ENCODE assay signal across 11 cellular contexts in genomic region chr1:119080586-119080985, GRCh38. TPM values are rescaled to one million over a fixed set of nuclear protein-coding genes. Genes with fewer than 3 reads are reported as not detected.
A peak's percentile ranks its signal among the peaks of the same experiment; 100 is the strongest.
DNase-seq lines count a peak whose midpoint lies in the region; TF ChIP-seq lines count a peak whose summit lies in the region.
"Had no signal": no experiment of that assay in that cellular context is flagged by ENCODE, and none has a peak within 500 bp of the region (broad histone marks: within the 10 kb centered on the region; RNA-seq: fewer than 3 reads in every experiment).

No MANE protein-coding gene starts in this region.

- H3K9me3 ChIP-seq in fibroblast of lung (ENCODE audit: control insufficient read depth, insufficient read depth, low read depth, low read length), result no peaks in the 10 kb centered on the region
- H3K9me3 ChIP-seq in ovary, result no peaks in the 10 kb centered on the region

- DNase-seq in ELF-1 (ENCODE audit: low read depth, low spot score) (peak; percentile 82), RPMI8226 (peak; percentile 44), fibroblast of lung (ENCODE audit: low read depth in 2 of 2) (peak; percentile 87 to 98), ovary (peak in 4 of 5 donors; percentile 23 to 47 (median 38)), CD14-positive monocyte (ENCODE audit: low spot score) (no peak), NCI-H187 treated with DMSO at 0.1 percent for 48 hours (lab: John Stamatoyannopoulos, UW) (no peak)
- no peak for DNase-seq in activated naive CD4-positive, alpha-beta T cell treated with anti-CD3 and anti-CD28 coated beads, Interleukin-2, amount 10 ng/mL, durations not matched to agents 7 days and 5 days
- no peak for DNase-seq in activated CD4-positive, alpha-beta T cell treated with anti-CD3 and anti-CD28 coated beads, Interleukin-2, amount 50 U/mL, for 4 hours
- DNase-seq: KBM-7 had no signal

- H3K4me2 ChIP-seq in fibroblast of lung (ENCODE audit: extremely low read depth, insufficient read depth, low read length), result peak overlapping the region; percentile 80

- no peaks in the 10 kb centered on the region for H3K36me3 Mint-ChIP-seq in activated naive CD4-positive, alpha-beta T cell treated with anti-CD3 and anti-CD28 coated beads, Interleukin-2, amount 10 ng/mL, durations not matched to agents 7 days and 5 days
- peaks cover 0 to 4% of the 10 kb centered on the region in 2 donors for H3K36me3 Mint-ChIP-seq in CD14-positive monocyte

- peak overlapping the region; percentile 17 to 44 (median 29) for H3K4me3 ChIP-seq in fibroblast of lung (replicated peaks in 1 of 4; ENCODE audit: control extremely low read depth in 1 of 4, insufficient read depth in 1 of 4, low read depth in 3 of 4, low read length in 4 of 4)
- no peak overlapping the region for H3K4me3 ChIP-seq in ovary

- H3K9me3 Mint-ChIP-seq in activated naive CD4-positive, alpha-beta T cell treated with anti-CD3 and anti-CD28 coated beads, Interleukin-2, amount 10 ng/mL, durations not matched to agents 7 days and 5 days, result peaks cover 9% of the 10 kb centered on the region
- H3K9me3 Mint-ChIP-seq in CD14-positive monocyte, result peaks cover under 1 to 11% (median 8%) of the 10 kb centered on the region in 7 donors

- no peaks in the 10 kb centered on the region for H3K4me1 Mint-ChIP-seq in activated naive CD4-positive, alpha-beta T cell treated with anti-CD3 and anti-CD28 coated beads, Interleukin-2, amount 10 ng/mL, durations not matched to agents 7 days and 5 days
- H3K4me1 Mint-ChIP-seq in CD14-positive monocyte, result peaks cover 3% of the 10 kb centered on the region

- TF ChIP-seq EP300 in ovary (IDR thresholded peaks at IDR 0.05), result no peak

- H3K4me3 Mint-ChIP-seq in activated naive CD4-positive, alpha-beta T cell treated with anti-CD3 and anti-CD28 coated beads, Interleukin-2, amount 10 ng/mL, durations not matched to agents 7 days and 5 days, result no peak overlapping the region
- no peak overlapping the region for H3K4me3 Mint-ChIP-seq in CD14-positive monocyte
- H3K4me3 Mint-ChIP-seq: nephron had no signal

- no peaks in the 10 kb centered on the region for H4K20me1 ChIP-seq in fibroblast of lung (ENCODE audit: control insufficient read depth, extremely low read depth, insufficient read depth, low read length)

- intact Hi-C loops in ovary (cut with DNase I) (no loop called here), CD14-positive monocyte (cut with micrococcal nuclease) (no loop called here)

- no peaks in the 10 kb centered on the region for H3K27me3 ChIP-seq in fibroblast of lung (ENCODE audit: control insufficient read depth, insufficient read depth, low read length)
- H3K27me3 ChIP-seq in ovary, result no peaks in the 10 kb centered on the region
- H3K27me3 ChIP-seq: dorsolateral prefrontal cortex had no signal

- H3K36me3 ChIP-seq in fibroblast of lung (ENCODE audit: control insufficient read depth, insufficient read depth, low read length) (no peaks in the 10 kb centered on the region), ovary (no peaks in the 10 kb centered on the region)

- 9 to 10% (median 10%) methylated on average over 4 of the region's 4 CpGs for WGBS in ovary, 3 donors

- H3K4me1 ChIP-seq in fibroblast of lung (ENCODE audit: control insufficient read depth, extremely low read depth, insufficient read depth, low read length) (peaks cover 14% of the 10 kb centered on the region), ovary (ENCODE audit: insufficient read depth) (peaks cover 2% of the 10 kb centered on the region)

- TF ChIP-seq POLR2A in ovary (IDR thresholded peaks at IDR 0.05), result no peak

- H3K27me3 Mint-ChIP-seq in activated naive CD4-positive, alpha-beta T cell treated with anti-CD3 and anti-CD28 coated beads, Interleukin-2, amount 10 ng/mL, durations not matched to agents 7 days and 5 days, result no peaks in the 10 kb centered on the region
- H3K27me3 Mint-ChIP-seq in CD14-positive monocyte (ENCODE audit: low read depth in 3 of 3), result no peaks in the 10 kb centered on the region

- no peaks in the 10 kb centered on the region for H3K79me2 ChIP-seq in fibroblast of lung (ENCODE audit: control insufficient read depth, insufficient read depth, low read length)

- no peak overlapping the region for H3K27ac Mint-ChIP-seq in activated naive CD4-positive, alpha-beta T cell treated with anti-CD3 and anti-CD28 coated beads, Interleukin-2, amount 10 ng/mL, durations not matched to agents 7 days and 5 days
- H3K27ac Mint-ChIP-seq in CD14-positive monocyte, result no peak overlapping the region
- H3K27ac Mint-ChIP-seq: nephron had no signal

- no peak overlapping the region for H2AFZ ChIP-seq in fibroblast of lung (ENCODE audit: low read length)

- no peak for TF ChIP-seq CTCF in fibroblast of lung (conservative IDR thresholded peaks at IDR 0.05 in 1 of 2, IDR thresholded peaks at IDR 0.05 in 1 of 2; ENCODE audit: low read depth in 1 of 2, low read length in 2 of 2)
- TF ChIP-seq CTCF in ovary (IDR thresholded peaks at IDR 0.05), result no peak
- TF ChIP-seq CTCF in CD14-positive monocyte (IDR thresholded peaks at IDR 0.05), result no peak

- no peak overlapping the region for H3K9ac ChIP-seq in fibroblast of lung (ENCODE audit: insufficient read depth, low read length)

- peak overlapping the region; percentile 14 for H3K27ac ChIP-seq in fibroblast of lung (ENCODE audit: insufficient read depth, low read length)
- no peak overlapping the region for H3K27ac ChIP-seq in ovary

- CTCF ChIA-PET in activated naive CD4-positive, alpha-beta T cell treated with anti-CD3 and anti-CD28 coated beads, Interleukin-2, amount 10 ng/mL, durations not matched to agents 7 days and 5 days (lab: Charles Lee), result no interaction called here

RNA-seq across cellular contexts. Expression of gene WARS2, which starts 59.9 kb away (rescaled TPM):
- 20.3 and 22.1 TPM in 2 replicates for total RNA-seq in fibroblast of lung
- polyA plus RNA-seq in fibroblast of lung, result 12.6 and 13.3 TPM in 2 replicates
- 9.5 and 10.9 TPM in 2 replicates for polyA plus RNA-seq in fibroblast of lung (2012)
- 11.4 and 24.9 TPM in 2 replicates for polyA minus RNA-seq in fibroblast of lung (ENCODE audit: low replicate concordance)
- total RNA-seq in ovary, result 10 to 100 TPM; 14.0 to 20.3 (median 15.7) TPM
- polyA plus RNA-seq in ovary, result 10 to 100 TPM in 1 of 2 donors, 1 to 10 TPM in 1; 6.1 to 12.3 TPM
- 1 to 10 TPM; 4.7 to 5.1 TPM for polyA plus RNA-seq in CD14-positive monocyte

Comparison
In these comparisons a context has a peak if more than half of its experiments do, and no peak if none do; other contexts are left out.
1. DNase-seq: peak in ELF-1 (single experiment), RPMI8226 (single experiment), fibroblast of lung (2 of 2) and ovary (4 of 5); none in activated naive CD4-positive, alpha-beta T cell treated with anti-CD3 and anti-CD28 coated beads, Interleukin-2, amount 10 ng/mL, durations not matched to agents 7 days and 5 days (single experiment), CD14-positive monocyte (single experiment), activated CD4-positive, alpha-beta T cell treated with anti-CD3 and anti-CD28 coated beads, Interleukin-2, amount 50 U/mL, for 4 hours (0 of 2) and NCI-H187 treated with DMSO at 0.1 percent for 48 hours (single experiment).